9 cellular contexts compared by ENCODE assay signal in the genomic region with DNA sequence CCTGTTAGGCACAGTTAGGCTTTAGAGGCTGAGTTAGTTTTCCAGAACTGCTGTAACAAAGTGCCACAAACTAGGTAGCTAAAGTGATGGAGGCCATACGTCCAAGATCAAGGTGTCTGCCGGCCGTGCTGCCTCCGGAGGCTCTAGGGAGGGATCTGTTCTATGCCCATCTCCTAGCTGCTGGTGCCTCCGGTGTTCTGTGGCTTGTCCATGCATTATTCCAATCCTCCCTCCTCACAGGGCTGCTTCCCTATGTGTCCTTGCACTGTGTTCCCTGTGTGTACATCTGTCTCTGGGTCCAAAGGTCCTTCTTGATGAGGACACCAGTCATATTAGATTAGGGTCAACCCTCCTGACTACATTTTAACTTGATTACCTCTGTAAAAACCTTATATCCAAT. TPM values are rescaled to one million over a fixed set of nuclear protein-coding genes. Genes with fewer than 3 reads are reported as not detected.
A peak's percentile ranks its signal among the peaks of the same experiment; 100 is the strongest.
DNase-seq lines count a peak whose midpoint lies in the region; ATAC-seq, FAIRE-seq and TF ChIP-seq lines count a peak whose summit lies in the region.
"Not testable (repeated sequence)": the region's sequence is repeated elsewhere in the genome, so short reads cannot be mapped to it uniquely, and the experiment has no call there.
"Had no signal": no experiment of that assay in that cellular context is flagged by ENCODE, and none has a peak within 500 bp of the region (broad histone marks: within the 10 kb centered on the region; RNA-seq: fewer than 3 reads in every experiment).

No MANE protein-coding gene starts in this region.

- DNase-seq in A549 (ENCODE audit: low read depth in 1 of 2, low spot score in 1 of 2); right lobe of liver; stimulated activated effector memory CD8-positive, alpha-beta T cell treated with anti-CD3 and anti-CD28 coated beads, Interleukin-12 subunit alpha, Interleukin-12 subunit beta, amount 100 ng/mL, for 72 hours (ENCODE audit: low spot score in 2 of 2): not testable (repeated sequence)
- DNase-seq in WERI-Rb-1 (peak; percentile 18), kidney (peak; percentile 43)

- not testable (repeated sequence) for H3K4me1 ChIP-seq in A549; kidney (ENCODE audit: control insufficient read depth in 1 of 2, insufficient read depth in 1 of 2, low read depth in 1 of 2, low read length in 2 of 2); right lobe of liver

- H3K27ac Mint-ChIP-seq in stimulated activated effector memory CD8-positive, alpha-beta T cell treated with anti-CD3 and anti-CD28 coated beads, Interleukin-12 subunit alpha, Interleukin-12 subunit beta, amount 100 ng/mL, for 72 hours = not testable (repeated sequence)

- not testable (repeated sequence) for TF ChIP-seq RAD21 in A549 (conservative IDR thresholded peaks at IDR 0.05 in 1 of 2, IDR thresholded peaks at IDR 0.05 in 1 of 2)

- not testable (repeated sequence) for TF ChIP-seq POLR2A in A549 (IDR thresholded peaks at IDR 0.05; ENCODE audit: low read length); right lobe of liver (IDR thresholded peaks at IDR 0.05)

- H3K27me3 ChIP-seq in WERI-Rb-1 (ENCODE audit: insufficient read depth, low read depth, severe bottlenecking); right lobe of liver: not testable (repeated sequence)

- TF ChIP-seq CTCF in A549 (IDR thresholded peaks at IDR 0.05); WERI-Rb-1 (IDR thresholded peaks at IDR 0.05; ENCODE audit: low read depth, low read length); kidney (IDR thresholded peaks at IDR 0.05; ENCODE audit: borderline replicate concordance, extremely low read depth, insufficient read depth); right lobe of liver (IDR thresholded peaks at IDR 0.05): not testable (repeated sequence)

- not testable (repeated sequence) for H3K9me3 Mint-ChIP-seq in stimulated activated effector memory CD8-positive, alpha-beta T cell treated with anti-CD3 and anti-CD28 coated beads, Interleukin-12 subunit alpha, Interleukin-12 subunit beta, amount 100 ng/mL, for 72 hours

- H3K4me2 ChIP-seq in A549 = not testable (repeated sequence)

- POLR2A ChIA-PET in A549 (lab: Yijun Ruan, JAX) = not testable (repeated sequence)

- not testable (repeated sequence) for H3K36me3 ChIP-seq in WERI-Rb-1; kidney (ENCODE audit: control insufficient read depth in 1 of 2, insufficient read depth in 2 of 2, low read length in 2 of 2); right lobe of liver

- intact Hi-C loops in kidney (cut with DNase I); right lobe of liver (cut with DNase I): not testable (repeated sequence)

- not testable (repeated sequence) for TF ChIP-seq EP300 in A549 (IDR thresholded peaks at IDR 0.05)

- not testable (repeated sequence) for H3K4me3 Mint-ChIP-seq in stimulated activated effector memory CD8-positive, alpha-beta T cell treated with anti-CD3 and anti-CD28 coated beads, Interleukin-12 subunit alpha, Interleukin-12 subunit beta, amount 100 ng/mL, for 72 hours

- CTCF ChIA-PET in A549 (lab: Yijun Ruan, JAX) = not testable (repeated sequence)

- not testable (repeated sequence) for FAIRE-seq in A549 (lab: Jason Lieb, UNC); kidney (lab: Jason Lieb, UNC)

- H3K4me3 ChIP-seq in A549; WERI-Rb-1 (ENCODE audit: low read depth, low read length); kidney (ENCODE audit: low read length in 2 of 2); right lobe of liver: not testable (repeated sequence)

- WGBS in A549 (ENCODE audit: missing lambda C conversion rate) = 96% methylated on average over 4 of the region's 5 CpGs
- no CpG with 5 or more reads among the region's 5 CpGs for WGBS in right lobe of liver (ENCODE audit: insufficient coverage, low coverage, low lambda C conversion rate, missing lambda C conversion rate)

- H3K36me3 Mint-ChIP-seq in stimulated activated effector memory CD8-positive, alpha-beta T cell treated with anti-CD3 and anti-CD28 coated beads, Interleukin-12 subunit alpha, Interleukin-12 subunit beta, amount 100 ng/mL, for 72 hours = not testable (repeated sequence)

- H3K4me1 Mint-ChIP-seq in stimulated activated effector memory CD8-positive, alpha-beta T cell treated with anti-CD3 and anti-CD28 coated beads, Interleukin-12 subunit alpha, Interleukin-12 subunit beta, amount 100 ng/mL, for 72 hours = not testable (repeated sequence)

- ATAC-seq in A549 (peak; percentile 55 to 59; a peak in 4 of 6 replicates), right lobe of liver (peak in 3 of 4 donors; percentile 55 to 61 (median 56))
- peak; percentile 37 for ATAC-seq in stimulated activated effector memory CD8-positive, alpha-beta T cell treated with anti-CD3 and anti-CD28 coated beads, Interleukin-12 subunit alpha, Interleukin-12 subunit beta, amount 100 ng/mL, for 72 hours

- H3K9me3 ChIP-seq in A549; WERI-Rb-1 (ENCODE audit: severe bottlenecking); kidney (ENCODE audit: control insufficient read depth in 1 of 2, low read length in 2 of 2); right lobe of liver: not testable (repeated sequence)

- not testable (repeated sequence) for H3K27ac ChIP-seq in A549; WERI-Rb-1; kidney (ENCODE audit: low read depth in 2 of 2, low read length in 2 of 2); right lobe of liver

- not testable (repeated sequence) for H3K9ac ChIP-seq in kidney (ENCODE audit: low read length in 2 of 2)

RNA-seq across cellular contexts. Expression of gene CNTNAP3B, which starts 54.4 kb away (rescaled TPM):
- polyA plus RNA-seq in A549 (2011; rRNA removed) (73.3 and 75.6 TPM in 2 replicates), A549 (2017; fragmentation: RNase III; extraction: RNeasy Plus Mini Kit Qiagen cat#74134 plus additional on column Dnase treatment) (13.6 to 17.7 TPM (median 14.4 TPM) in 3 replicates), kidney (ENCODE audit: insufficient read depth, low read depth, low replicate concordance) (13.9 TPM)
- 16.0 and 17.5 TPM in 2 replicates for polyA plus RNA-seq in A549 (2012; cell fraction: cytosol; rRNA removed)
- 46.6 and 53.0 TPM in 2 replicates for polyA plus RNA-seq in A549 (2012; cell fraction: nucleus; rRNA removed)
- polyA minus RNA-seq in A549 (2011; rRNA and poly(A)+ RNA removed) = 82.9 and 86.8 TPM in 2 replicates
- total RNA-seq in kidney (26.3 TPM), right lobe of liver (10 to 100 TPM in 1 of 6 experiments, 1 to 10 TPM in 5; 1.9 to 10.2 (median 8.0) TPM)
- total RNA-seq: CD4-positive, alpha-beta memory T cell; CD4-positive, CD25-positive, alpha-beta regulatory T cell; CD8-positive, alpha-beta memory T cell had no signal
- polyA plus RNA-seq: CD14-positive monocyte; CD4-positive, alpha-beta memory T cell; CD4-positive, CD25-positive, alpha-beta regulatory T cell; CD8-positive, alpha-beta memory T cell had no signal
